In the genomic region with DNA sequence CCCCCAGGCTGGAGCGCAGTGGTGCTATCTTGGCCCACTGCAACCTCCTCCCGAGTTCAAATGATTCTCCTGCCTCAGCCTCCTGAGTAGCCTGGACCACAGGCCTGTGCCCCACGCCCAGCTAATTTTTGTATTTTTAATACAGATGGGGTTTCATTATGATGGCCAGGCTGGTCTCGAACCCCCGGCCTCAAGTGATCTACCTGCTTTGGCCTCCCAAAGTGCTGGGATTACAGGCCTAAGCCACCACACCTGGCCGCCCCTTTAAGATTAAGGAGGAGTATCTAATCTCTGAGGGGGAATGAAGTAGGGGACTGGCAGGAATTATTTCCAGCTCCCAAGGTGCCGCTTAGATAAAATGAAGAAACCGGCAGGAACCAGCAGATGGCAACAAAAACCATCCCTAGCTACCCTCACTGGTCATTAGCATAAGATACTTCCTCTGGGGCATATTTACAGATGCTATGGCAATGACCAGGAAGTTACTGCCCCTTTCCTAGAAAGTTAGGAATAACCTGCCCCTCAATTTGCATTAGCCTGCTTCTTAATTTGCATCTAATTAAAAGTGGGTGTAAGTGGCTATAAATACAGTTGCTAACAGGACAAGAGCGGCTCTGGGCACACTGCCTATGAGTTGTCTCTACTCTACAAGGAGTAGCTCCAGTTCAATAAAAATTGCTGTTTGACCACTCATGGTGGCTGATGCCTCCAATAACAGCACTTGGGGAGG, we compare ENCODE assay signal across 9 cellular contexts. TPM values are rescaled to one million over a fixed set of nuclear protein-coding genes. Genes with fewer than 3 reads are reported as not detected.
DNase-seq lines count a peak whose midpoint lies in the region; ATAC-seq and TF ChIP-seq lines count a peak whose summit lies in the region.
"Had no signal": no experiment of that assay in that cellular context is flagged by ENCODE, and none has a peak within 500 bp of the region (broad histone marks: within the 10 kb centered on the region; RNA-seq: fewer than 3 reads in every experiment).

No MANE protein-coding gene starts in this region.

- H3K27ac Mint-ChIP-seq in activated CD4-positive, alpha-beta T cell treated with anti-CD3 and anti-CD28 coated beads, Interleukin-2, amount 10 ng/mL, durations not matched to agents 7 days and 5 days, result no peak overlapping the region
- H3K27ac Mint-ChIP-seq: T-helper 1 cell treated with Interleukin-12 subunit alpha and Interleukin-12 subunit beta and Interleukin-4 antibody, amounts not matched to agents 30 μg/mL and 1 μg/mL, for 36 hours had no signal

- no peak overlapping the region for H3K4me3 Mint-ChIP-seq in activated CD4-positive, alpha-beta T cell treated with anti-CD3 and anti-CD28 coated beads, Interleukin-2, amount 10 ng/mL, durations not matched to agents 7 days and 5 days
- H3K4me3 Mint-ChIP-seq: T-helper 1 cell treated with Interleukin-12 subunit alpha and Interleukin-12 subunit beta and Interleukin-4 antibody, amounts not matched to agents 30 μg/mL and 1 μg/mL, for 36 hours had no signal

- TF ChIP-seq CTCF in Peyer's patch (IDR thresholded peaks at IDR 0.05), result peak in 4 of 6 experiments; percentile 30 to 50 (median 40)

- H3K4me1 ChIP-seq in Peyer's patch, result no peaks in the 10 kb centered on the region

- no peaks in the 10 kb centered on the region for H3K27me3 ChIP-seq in Peyer's patch

- TF ChIP-seq POLR2A in Peyer's patch (IDR thresholded peaks at IDR 0.05), result no peak

- CTCF ChIA-PET in activated CD4-positive, alpha-beta T cell treated with anti-CD3 and anti-CD28 coated beads, Interleukin-2, amount 10 ng/mL, durations not matched to agents 7 days and 5 days (lab: Charles Lee), result interaction anchor here (1.2 to 1.8 kb wide), 4 partner anchors 10 to 52 kb away, joined by 3 to 5 read pairs (median 4); no protein-coding TSS in a partner anchor

- DNase-seq in Caki2 (ENCODE audit: low read depth) (peak; percentile 47), Peyer's patch (peak in 1 of 3 donors; percentile 56), foreskin melanocyte (peak; percentile 56), activated gamma-delta T cell (lab: John Stamatoyannopoulos, UW) (no peak), Ammon's horn (ENCODE audit: low spot score) (no peak)
- no peak for DNase-seq in activated CD4-positive, alpha-beta T cell treated with anti-CD3 and anti-CD28 coated beads, Interleukin-2, amount 10 ng/mL, durations not matched to agents 7 days and 5 days

- in situ Hi-C loops in Caki2 (cut with HindIII; ENCODE audit: low pct_unique_long_range_greater_than_20kb, low sequenced_read_pairs), result no loop called here

- ATAC-seq in GM19023 (IDR thresholded peaks at IDR 0.05; ENCODE audit: unreplicated experiment) (peak; percentile 42), HG03378 (IDR thresholded peaks at IDR 0.05; ENCODE audit: unreplicated experiment) (peak; percentile 65)

- no peak overlapping the region for H3K27ac ChIP-seq in Peyer's patch

- no peaks in the 10 kb centered on the region for H3K9me3 Mint-ChIP-seq in activated CD4-positive, alpha-beta T cell treated with anti-CD3 and anti-CD28 coated beads, Interleukin-2, amount 10 ng/mL, durations not matched to agents 7 days and 5 days
- H3K9me3 Mint-ChIP-seq: T-helper 1 cell treated with Interleukin-12 subunit alpha and Interleukin-12 subunit beta and Interleukin-4 antibody, amounts not matched to agents 30 μg/mL and 1 μg/mL, for 36 hours had no signal

- H3K4me1 Mint-ChIP-seq in activated CD4-positive, alpha-beta T cell treated with anti-CD3 and anti-CD28 coated beads, Interleukin-2, amount 10 ng/mL, durations not matched to agents 7 days and 5 days, result no peaks in the 10 kb centered on the region

- no peaks in the 10 kb centered on the region for H3K36me3 Mint-ChIP-seq in activated CD4-positive, alpha-beta T cell treated with anti-CD3 and anti-CD28 coated beads, Interleukin-2, amount 10 ng/mL, durations not matched to agents 7 days and 5 days (ENCODE audit: low read depth)

- H3K27me3 Mint-ChIP-seq in activated CD4-positive, alpha-beta T cell treated with anti-CD3 and anti-CD28 coated beads, Interleukin-2, amount 10 ng/mL, durations not matched to agents 7 days and 5 days, result no peaks in the 10 kb centered on the region

- no peak overlapping the region for H3K4me3 ChIP-seq in Peyer's patch

- H3K36me3 ChIP-seq in Peyer's patch, result no peaks in the 10 kb centered on the region

- H3K9me3 ChIP-seq in Peyer's patch, result no peaks in the 10 kb centered on the region

- POLR2A ChIA-PET in activated CD4-positive, alpha-beta T cell treated with anti-CD3 and anti-CD28 coated beads, Interleukin-2, amount 10 ng/mL, durations not matched to agents 7 days and 5 days (lab: Charles Lee), result no interaction called here

RNA-seq across cellular contexts. Expression of gene NSUN4, which starts 7.1 kb away (rescaled TPM):
- total RNA-seq in Caki2 (2014; rRNA removed; shearing (Covaris generic); ENCODE audit: low replicate concordance), result 19.4 and 31.3 TPM in 2 replicates
- 10 to 100 TPM; 12.8 to 29.4 (median 18.0) TPM for total RNA-seq in Peyer's patch
- total RNA-seq in activated CD4-positive, alpha-beta T cell treated with anti-CD3 and anti-CD28 coated beads, Interleukin-2, amount 10 ng/mL, durations not matched to agents 7 days and 5 days, result 10 to 100 TPM; 22.2 to 22.3 TPM

RNA-seq across cellular contexts. Expression of gene UQCRH, which starts 30.0 kb away (rescaled TPM):
- total RNA-seq in Caki2 (2014; rRNA removed; shearing (Covaris generic); ENCODE audit: low replicate concordance), result 458 and 554 TPM in 2 replicates
- total RNA-seq in Peyer's patch, result 100 to 1,000 TPM; 230 to 300 (median 262) TPM
- total RNA-seq in activated CD4-positive, alpha-beta T cell treated with anti-CD3 and anti-CD28 coated beads, Interleukin-2, amount 10 ng/mL, durations not matched to agents 7 days and 5 days, result 100 to 1,000 TPM; 247 to 273 TPM

RNA-seq across cellular contexts. Expression of gene LRRC41, which starts 30.0 kb away (rescaled TPM):
- 81.7 and 88.1 TPM in 2 replicates for total RNA-seq in Caki2 (2014; rRNA removed; shearing (Covaris generic); ENCODE audit: low replicate concordance)
- total RNA-seq in Peyer's patch, result 10 to 100 TPM; 19.8 to 72.3 (median 65.3) TPM
- total RNA-seq in activated CD4-positive, alpha-beta T cell treated with anti-CD3 and anti-CD28 coated beads, Interleukin-2, amount 10 ng/mL, durations not matched to agents 7 days and 5 days, result 10 to 100 TPM; 37.1 to 40.6 TPM

Comparison
In these comparisons a context has a peak if more than half of its experiments do, and no peak if none do; other contexts are left out.
1. DNase-seq: peak in Caki2 (single experiment) and foreskin melanocyte (single experiment); none in activated gamma-delta T cell (single experiment), activated CD4-positive, alpha-beta T cell treated with anti-CD3 and anti-CD28 coated beads, Interleukin-2, amount 10 ng/mL, durations not matched to agents 7 days and 5 days (single experiment) and Ammon's horn (single experiment).